In the genomic region with DNA sequence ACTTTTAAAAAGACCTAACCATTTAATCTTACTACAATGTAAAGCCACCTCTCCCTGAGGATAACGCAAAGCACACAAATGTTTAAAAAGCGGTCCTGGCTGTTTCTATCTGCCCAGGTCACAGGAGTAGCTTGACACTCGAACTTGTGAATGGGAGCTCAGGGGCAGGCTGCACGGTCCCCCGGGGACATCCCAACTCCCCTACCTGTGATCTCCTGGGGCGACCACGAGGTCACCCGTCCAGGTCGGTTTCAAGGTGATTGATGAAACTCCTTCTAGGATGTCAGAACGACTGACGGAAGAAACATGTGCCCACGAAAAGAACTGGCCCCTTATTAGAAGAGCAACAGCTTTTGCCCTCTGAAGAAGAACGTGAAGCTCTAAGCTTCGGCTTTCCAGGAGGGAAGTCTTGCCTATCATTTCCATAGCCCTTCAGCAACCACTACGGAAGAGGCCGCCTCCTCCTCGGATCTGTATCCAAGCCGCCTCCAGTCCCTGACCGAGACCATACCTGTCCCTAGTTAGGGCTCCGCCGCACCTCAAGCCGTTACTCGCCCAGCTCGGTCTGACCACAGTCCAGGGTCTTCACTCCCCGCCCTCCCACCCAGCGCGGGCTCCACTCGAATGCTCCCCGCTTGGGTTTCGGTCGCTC, we compare ENCODE assay signal across 8 cellular contexts. TPM values are rescaled to one million over a fixed set of nuclear protein-coding genes. Genes with fewer than 3 reads are reported as not detected.
DNase-seq lines count a peak whose midpoint lies in the region; ATAC-seq and TF ChIP-seq lines count a peak whose summit lies in the region.

No MANE protein-coding gene starts in this region.

- H3K27me3 ChIP-seq in hepatocyte: no peaks in the 10 kb centered on the region

- H3K36me3 ChIP-seq in hepatocyte (replicated peaks; ENCODE audit: insufficient read depth, low read depth): no peaks in the 10 kb centered on the region

- H2AFZ ChIP-seq in hepatocyte: peak overlapping the region; percentile 26

- H3K4me3 ChIP-seq in hepatocyte: peak overlapping the region; percentile 50
- peak overlapping the region; percentile 75 to 99 (median 90) for H3K4me3 ChIP-seq in skin epidermis

- WGBS in hepatocyte (ENCODE audit: low lambda C conversion rate, missing lambda C conversion rate): under 1% methylated on average over 30 of the region's 31 CpGs

- peak overlapping the region; percentile 92 for H3K27ac ChIP-seq in hepatocyte
- peak overlapping the region; percentile 79 to 99 (median 96) for H3K27ac ChIP-seq in skin epidermis

- peak overlapping the region; percentile 97 to 100 for H3K27ac Mint-ChIP-seq in activated naive CD4-positive, alpha-beta T cell treated with anti-CD3 and anti-CD28 coated beads, Interleukin-2, amount 50 U/mL, for 72 hours

- no peak for TF ChIP-seq CTCF in hepatocyte (IDR thresholded peaks at IDR 0.05; ENCODE audit: poor library complexity)

- H3K79me2 ChIP-seq in hepatocyte: peaks cover 27% of the 10 kb centered on the region

- H3K4me2 ChIP-seq in hepatocyte: peak overlapping the region; percentile 90

- H3K36me3 Mint-ChIP-seq in activated naive CD4-positive, alpha-beta T cell treated with anti-CD3 and anti-CD28 coated beads, Interleukin-2, amount 50 U/mL, for 72 hours: peaks cover 36 to 50% of the 10 kb centered on the region in 2 donors

- no peak for ATAC-seq in activated naive CD4-positive, alpha-beta T cell treated with anti-CD3 and anti-CD28 coated beads, Interleukin-2, amount 50 U/mL, for 72 hours

- no peaks in the 10 kb centered on the region for H3K4me1 ChIP-seq in hepatocyte (ENCODE audit: insufficient read depth)

- no peaks in the 10 kb centered on the region for H3K9me3 Mint-ChIP-seq in activated naive CD4-positive, alpha-beta T cell treated with anti-CD3 and anti-CD28 coated beads, Interleukin-2, amount 50 U/mL, for 72 hours

- H4K20me1 ChIP-seq in hepatocyte (ENCODE audit: insufficient read depth, poor library complexity, severe bottlenecking): peaks cover 16% of the 10 kb centered on the region

- DNase-seq in NCI-H345 (lab: John Stamatoyannopoulos, UW) (peak; percentile 31), NCI-H345 treated with DMSO at 0.1 percent for 48 hours (lab: John Stamatoyannopoulos, UW; ENCODE audit: unreplicated experiment) (no peak), MV-4-11 (lab: John Stamatoyannopoulos, UW) (peak; percentile 11), hepatocyte (ENCODE audit: low spot score) (no peak), glomerular visceral epithelial cell (ENCODE audit: extremely low spot score) (no peak), middle frontal gyrus (ENCODE audit: extremely low spot score, low spot score) (no peak)
- DNase-seq in activated naive CD4-positive, alpha-beta T cell treated with anti-CD3 and anti-CD28 coated beads, Interleukin-2, amount 50 U/mL, for 72 hours (ENCODE audit: low spot score in 2 of 2): no peak

- H3K9me2 ChIP-seq in hepatocyte (replicated peaks; ENCODE audit: insufficient read depth): no peaks in the 10 kb centered on the region

- no peaks in the 10 kb centered on the region for H3K9me3 ChIP-seq in hepatocyte (ENCODE audit: low read depth)

RNA-seq across cellular contexts. Expression of a gene that starts 0.4 kb away (rescaled TPM):
- total RNA-seq in activated naive CD4-positive, alpha-beta T cell treated with anti-CD3 and anti-CD28 coated beads, Interleukin-2, amount 50 U/mL, for 72 hours: 100 to 1,000 TPM; 172 to 188 TPM
- total RNA-seq in hepatocyte: 78.7 and 91.3 TPM in 2 replicates
- 129 and 155 TPM in 2 replicates for polyA plus RNA-seq in hepatocyte

Comparison
In these comparisons a context has a peak if more than half of its experiments do, and no peak if none do; other contexts are left out.
1. DNase-seq: peak in NCI-H345 (single experiment) and MV-4-11 (single experiment); none in NCI-H345 treated with DMSO at 0.1 percent for 48 hours (single experiment), activated naive CD4-positive, alpha-beta T cell treated with anti-CD3 and anti-CD28 coated beads, Interleukin-2, amount 50 U/mL, for 72 hours (0 of 2), hepatocyte (single experiment), glomerular visceral epithelial cell (single experiment) and middle frontal gyrus (single experiment).